8 cellular contexts compared by ENCODE assay signal in the genomic region with DNA sequence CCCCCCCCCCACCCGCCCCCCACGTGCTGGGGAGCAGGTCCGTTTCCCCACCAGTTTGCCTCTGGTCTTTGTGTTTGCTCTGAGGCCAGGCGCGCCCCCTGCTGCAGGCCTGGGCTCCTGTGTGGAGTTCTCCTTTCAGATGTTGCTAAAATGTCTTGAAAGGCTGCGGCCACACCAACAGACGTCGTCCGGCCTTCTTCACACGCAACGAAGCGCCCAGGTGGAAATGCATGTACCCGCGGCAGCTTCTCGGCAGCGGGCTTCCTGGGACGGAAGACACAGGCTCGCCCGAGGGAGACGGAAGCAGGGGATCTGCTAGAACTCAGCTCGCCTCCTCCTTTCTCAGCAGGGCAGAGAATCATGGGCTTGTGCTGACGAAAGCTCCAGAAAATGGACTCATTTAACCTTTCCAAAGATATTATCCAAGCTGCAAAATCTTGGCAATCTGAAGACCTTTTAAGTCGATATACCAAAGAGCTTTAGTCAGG.
DNase-seq lines count a peak whose midpoint lies in the region; ATAC-seq and TF ChIP-seq lines count a peak whose summit lies in the region.

No MANE protein-coding gene starts in this region.

- TF ChIP-seq CTCF in GM12872 (IDR thresholded peaks at IDR 0.05; ENCODE audit: insufficient read depth, low read depth, low read length) (peak; percentile 39; the same call in 2 of the 3 replicates), HFF-Myc (IDR thresholded peaks at IDR 0.05; ENCODE audit: low read depth, low read length, missing control alignments) (peak; percentile 61), thyroid gland (IDR thresholded peaks at IDR 0.05) (peak in 5 of 6 experiments; percentile 16 to 69 (median 46))

- H3K4me1 ChIP-seq in muscle layer of colon (ENCODE audit: insufficient read depth, low read length) = peaks cover 14% of the 10 kb centered on the region
- peaks cover 31 to 37% of the 10 kb centered on the region in 2 donors for H3K4me1 ChIP-seq in thyroid gland

- H3K36me3 ChIP-seq in muscle layer of colon (ENCODE audit: insufficient read depth, low read length) (no peaks in the 10 kb centered on the region), thyroid gland (no peaks in the 10 kb centered on the region)

- intact Hi-C loops in thyroid gland (cut with DNase I) = no loop called here

- no peak for ATAC-seq in GM18520 (IDR thresholded peaks at IDR 0.05; ENCODE audit: unreplicated experiment)

- TF ChIP-seq POLR2A in thyroid gland (IDR thresholded peaks at IDR 0.05) = no peak

- peak overlapping the region; percentile 49 for H3K27ac ChIP-seq in muscle layer of colon (ENCODE audit: low read depth, low read length)
- H3K27ac ChIP-seq in thyroid gland = peak overlapping the region; percentile 79 to 93 (median 92)

- H3K27me3 ChIP-seq in muscle layer of colon (ENCODE audit: control insufficient read depth in 1 of 2, insufficient read depth in 2 of 2, low read length in 2 of 2) (no peaks in the 10 kb centered on the region), thyroid gland (no peaks in the 10 kb centered on the region)

- peak; percentile 45 for DNase-seq in HFF-Myc (ENCODE audit: extremely low read depth, low read depth)
- peak; percentile 66 to 97 (median 96) for DNase-seq in NCI-H1417 (lab: John Stamatoyannopoulos, UW)
- DNase-seq in activated T-cell treated with anti-CD3 and anti-CD28 coated beads for 24 hours (ENCODE audit: low read depth) = peak; percentile 11
- DNase-seq in fibroblast of gingiva (ENCODE audit: low read depth) = peak; percentile 75
- peak; percentile 84 to 86 for DNase-seq in thyroid gland

- 15 to 16% methylated on average over 11 to 18 of the region's 23 CpGs for WGBS in thyroid gland, 2 donors

- H3K9ac ChIP-seq in muscle layer of colon (ENCODE audit: low read length) = no peak overlapping the region

- H3K9me3 ChIP-seq in muscle layer of colon (ENCODE audit: low read length) = no peaks in the 10 kb centered on the region
- H3K9me3 ChIP-seq in thyroid gland = no peaks in the 10 kb centered on the region

- no peak overlapping the region for H3K4me3 ChIP-seq in HFF-Myc (replicated peaks; ENCODE audit: low read depth, low read length)
- peak overlapping the region; percentile 50 to 72 for H3K4me3 ChIP-seq in muscle layer of colon (ENCODE audit: low read depth in 1 of 2, low read length in 2 of 2)
- peak overlapping the region in 1 of 3 donors; percentile 18 for H3K4me3 ChIP-seq in thyroid gland (replicated peaks in 1 of 3)

Comparison
In these comparisons a context has a peak if more than half of its experiments do, and no peak if none do; other contexts are left out.
1. DNase-seq: peak in every context shown above with its lines; median percentile 96 in NCI-H1417; 85 in thyroid gland; 75 in fibroblast of gingiva; 45 in HFF-Myc; 11 in activated T-cell treated with anti-CD3 and anti-CD28 coated beads for 24 hours.